23 cellular contexts compared by ENCODE assay signal in the genomic region with DNA sequence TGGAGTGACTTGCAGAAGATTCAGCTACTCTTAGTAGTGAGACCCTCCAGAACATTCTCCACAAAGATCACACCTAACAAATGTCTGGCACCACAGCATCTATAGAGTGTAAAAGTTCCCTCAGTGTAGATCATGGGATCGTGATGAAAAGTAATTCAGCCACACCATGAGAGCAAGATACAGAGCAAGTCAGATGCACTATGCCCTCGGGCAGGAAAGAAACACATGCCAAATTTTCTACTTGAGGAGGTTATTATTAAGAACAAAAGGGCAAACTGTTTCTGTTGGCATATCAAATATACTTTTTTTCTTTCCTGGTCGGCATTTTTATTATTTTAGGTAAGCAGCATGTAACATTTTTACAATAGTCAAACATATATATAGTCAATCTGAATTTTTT. TPM values are rescaled to one million over a fixed set of nuclear protein-coding genes. Genes with fewer than 3 reads are reported as not detected.
"Had no signal": no experiment of that assay in that cellular context is flagged by ENCODE, and none has a peak within 500 bp of the region (broad histone marks: within the 10 kb centered on the region; RNA-seq: fewer than 3 reads in every experiment).

No MANE protein-coding gene starts in this region.

- H3K9me3 ChIP-seq: MG63, SJSA1, SK-N-SH had no signal

- H3K27ac Mint-ChIP-seq: IgD-negative memory B cell, T-cell had no signal

- H3K9me3 Mint-ChIP-seq: IgD-negative memory B cell had no signal

- H3K4me2 ChIP-seq: KMS-11, SK-N-SH had no signal

- H3K4me1 ChIP-seq: SJSA1 had no signal

- H3K4me3 Mint-ChIP-seq: IgD-negative memory B cell, T-cell had no signal

- H3K36me3 Mint-ChIP-seq: IgD-negative memory B cell, T-cell had no signal

- H3K4me1 Mint-ChIP-seq: IgD-negative memory B cell, T-cell had no signal

- H3K27ac ChIP-seq: HL-60, KMS-11, SJSA1 had no signal

- H3K4me3 ChIP-seq: K562, MG63, SJSA1 had no signal

- ATAC-seq: K562, T-cell had no signal

- H3K36me3 ChIP-seq: MG63, SJSA1 had no signal

- H3K27me3 ChIP-seq: MG63, SJSA1 had no signal

- H3K9ac ChIP-seq: KMS-11, SK-N-SH had no signal

- DNase-seq: Kasumi-1, MG63, NCI-H1092, NCI-H1436, NCI-H187, NCI-H2029 treated with DMSO at 0.1 percent for 48 hours, NCI-H2107, NCI-H2227 treated with DMSO at 0.1 percent for 48 hours, NCI-H446 treated with DMSO at 0.1 percent for 48 hours, NCI-H510A treated with DMSO at 0.1 percent for 48 hours, NCI-H526, NCI-H748 treated with DMSO at 0.1 percent for 48 hours, Right ventricle myocardium superior, RPMI8226, SIG-M5, SK-N-SH, SW 1271, T-cell had no signal

RNA-seq across cellular contexts. Expression of a gene that starts 44.8 kb away (rescaled TPM):
- total RNA-seq: K562, Right ventricle myocardium superior, SJSA1, T-cell had no signal
- polyA plus RNA-seq: IgD-negative memory B cell, K562, SK-N-SH had no signal
